In genomic region chr1:89705901-89706699, GRCh38 we compare ENCODE assay signal across 13 cellular contexts.
A peak's percentile ranks its signal among the peaks of the same experiment; 100 is the strongest.
DNase-seq lines count a peak whose midpoint lies in the region; ATAC-seq and TF ChIP-seq lines count a peak whose summit lies in the region.
"Had no signal": no experiment of that assay in that cellular context is flagged by ENCODE, and none has a peak within 500 bp of the region (broad histone marks: within the 10 kb centered on the region; RNA-seq: fewer than 3 reads in every experiment).

No MANE protein-coding gene starts in this region.

- H3K4me1 Mint-ChIP-seq in activated CD8-positive, alpha-beta T cell treated with anti-CD3 and anti-CD28 coated beads, Interleukin-2, amount 10 ng/mL, durations not matched to agents 7 days and 5 days (ENCODE audit: low read depth) = peaks cover 47% of the 10 kb centered on the region

- no peak overlapping the region for H3K4me3 Mint-ChIP-seq in activated CD8-positive, alpha-beta T cell treated with anti-CD3 and anti-CD28 coated beads, Interleukin-2, amount 10 ng/mL, durations not matched to agents 7 days and 5 days
- H3K4me3 Mint-ChIP-seq: activated T-cell treated with anti-CD3 and anti-CD28 coated beads, Interleukin-2, amount 50 U/mL, for 4 hours had no signal

- POLR2A ChIA-PET in GM10248 (lab: Yijun Ruan, JAX) = no interaction called here
- POLR2A ChIA-PET in activated CD8-positive, alpha-beta T cell treated with anti-CD3 and anti-CD28 coated beads, Interleukin-2, amount 10 ng/mL, durations not matched to agents 7 days and 5 days (lab: Charles Lee) = interaction anchor here (1.1 kb wide), 1 partner anchor 72 kb away, joined by 3 read pairs; no protein-coding TSS in a partner anchor

- no peak for TF ChIP-seq CTCF in GM10248 (IDR thresholded peaks at IDR 0.05; ENCODE audit: control extremely low read depth, extremely low read depth, low read depth, missing control alignments)

- no peaks in the 10 kb centered on the region for H3K9me3 Mint-ChIP-seq in activated CD8-positive, alpha-beta T cell treated with anti-CD3 and anti-CD28 coated beads, Interleukin-2, amount 10 ng/mL, durations not matched to agents 7 days and 5 days (ENCODE audit: insufficient read depth)

- H3K27ac Mint-ChIP-seq in activated CD8-positive, alpha-beta T cell treated with anti-CD3 and anti-CD28 coated beads, Interleukin-2, amount 10 ng/mL, durations not matched to agents 7 days and 5 days = peak overlapping the region; percentile 9

- peak; percentile 74 for ATAC-seq in GM21367 (IDR thresholded peaks at IDR 0.05; ENCODE audit: unreplicated experiment)
- peak; percentile 74 for ATAC-seq in HG03066 (IDR thresholded peaks at IDR 0.05; ENCODE audit: low read depth, unreplicated experiment)
- ATAC-seq in activated CD8-positive, alpha-beta T cell treated with anti-CD3 and anti-CD28 coated beads, Interleukin-2, amount 10 ng/mL, durations not matched to agents 7 days and 5 days = no peak
- ATAC-seq: activated T-cell treated with anti-CD3 and anti-CD28 coated beads, Interleukin-2, amount 50 U/mL, for 4 hours; esophagus mucosa; sciatic nerve had no signal

- CTCF ChIA-PET in GM10248 (lab: Yijun Ruan, JAX) = interaction anchor here (0.8 to 1.3 kb wide), 2 partner anchors 10 to 13 kb away, joined by 3 read pairs; no protein-coding TSS in a partner anchor
- CTCF ChIA-PET in activated CD8-positive, alpha-beta T cell treated with anti-CD3 and anti-CD28 coated beads, Interleukin-2, amount 10 ng/mL, durations not matched to agents 7 days and 5 days (lab: Charles Lee) = interaction anchor here (0.9 to 5.4 kb wide), 4 partner anchors 13 to 222 kb away, joined by 3 to 26 read pairs (median 6); no protein-coding TSS in a partner anchor

- DNase-seq in GM10248 (ENCODE audit: extremely low spot score) (peak; percentile 22), epidermal melanocyte (ENCODE audit: insufficient read length, low spot score) (no peak), SW 1271 (lab: John Stamatoyannopoulos, UW) (no peak)
- DNase-seq in activated CD8-positive, alpha-beta T cell treated with anti-CD3 and anti-CD28 coated beads, Interleukin-2, amount 10 ng/mL, durations not matched to agents 7 days and 5 days = no peak
- no peak for DNase-seq in activated CD4-positive, CD25-positive, alpha-beta regulatory T cell treated with anti-CD3 and anti-CD28 coated beads, Interleukin-2, amount 50 U/mL, for 72 hours
- no peak for DNase-seq in stimulated activated CD4-positive, alpha-beta T cell treated with anti-CD3 and anti-CD28 coated beads, Interleukin-4, amount 100 ng/mL, for 4 hours
- DNase-seq: activated T-cell treated with anti-CD3 and anti-CD28 coated beads, Interleukin-2, amount 50 U/mL, for 4 hours; NCI-H1436 treated with DMSO at 0.1 percent for 48 hours; upper lobe of left lung had no signal

- peaks cover 61% of the 10 kb centered on the region for H3K36me3 Mint-ChIP-seq in activated CD8-positive, alpha-beta T cell treated with anti-CD3 and anti-CD28 coated beads, Interleukin-2, amount 10 ng/mL, durations not matched to agents 7 days and 5 days (ENCODE audit: low read depth)

- no peaks in the 10 kb centered on the region for H3K27me3 Mint-ChIP-seq in activated CD8-positive, alpha-beta T cell treated with anti-CD3 and anti-CD28 coated beads, Interleukin-2, amount 10 ng/mL, durations not matched to agents 7 days and 5 days (ENCODE audit: low read depth)
